9 cellular contexts compared by ENCODE assay signal in genomic region chr6:52663120-52663934, GRCh38. TPM values are rescaled to one million over a fixed set of nuclear protein-coding genes. Genes with fewer than 3 reads are reported as not detected.
DNase-seq lines count a peak whose midpoint lies in the region; ATAC-seq, FAIRE-seq and TF ChIP-seq lines count a peak whose summit lies in the region.
"Had no signal": no experiment of that assay in that cellular context is flagged by ENCODE, and none has a peak within 500 bp of the region (broad histone marks: within the 10 kb centered on the region; RNA-seq: fewer than 3 reads in every experiment).

No MANE protein-coding gene starts in this region.

- ATAC-seq in GM21576 (IDR thresholded peaks at IDR 0.05; ENCODE audit: unreplicated experiment) (peak; percentile 36), HG03457 (IDR thresholded peaks at IDR 0.05; ENCODE audit: unreplicated experiment) (no peak)

- no peak overlapping the region for H3K27ac Mint-ChIP-seq in osteocyte (ENCODE audit: unreplicated experiment)

- peaks cover 7% of the 10 kb centered on the region for H3K4me1 Mint-ChIP-seq in osteocyte (ENCODE audit: unreplicated experiment)

- H3K4me2 ChIP-seq in Karpas-422 (ENCODE audit: low read depth, low read length, poor library complexity, severe bottlenecking): peak overlapping the region; percentile 98

- H3K4me3 ChIP-seq in Karpas-422 (ENCODE audit: low read length): peak overlapping the region; percentile 79

- DNase-seq in D721Med (ENCODE audit: insufficient read length, low spot score): peak; percentile 22
- peak; percentile 86 for DNase-seq in Karpas-422
- DNase-seq in RPMI8226: peak; percentile 71
- peak; percentile 27 for DNase-seq in activated gamma-delta T cell treated with anti-CD3 and anti-CD28 coated beads, Interleukin-2, amount 50 U/mL, for 16 hours (ENCODE audit: low read depth)
- peak; percentile 77 for DNase-seq in glomerular visceral epithelial cell (ENCODE audit: extremely low spot score)
- no peak for DNase-seq in osteocyte (ENCODE audit: extremely low spot score, unreplicated experiment)

- no peaks in the 10 kb centered on the region for H4K20me1 ChIP-seq in Karpas-422 (ENCODE audit: insufficient read depth, low read depth, low read length)

- H3K9me3 Mint-ChIP-seq in osteocyte (ENCODE audit: unreplicated experiment): no peaks in the 10 kb centered on the region

- H3K9me2 ChIP-seq in Karpas-422 (replicated peaks; ENCODE audit: insufficient read depth, low read length): no peaks in the 10 kb centered on the region

- no peak overlapping the region for H3K4me3 Mint-ChIP-seq in osteocyte (ENCODE audit: unreplicated experiment)

- H2AFZ ChIP-seq in Karpas-422 (ENCODE audit: low read length): peak overlapping the region; percentile 89

- FAIRE-seq in D721Med (lab: Jason Lieb, UNC): no peak
- FAIRE-seq: colon had no signal

- H3K36me3 ChIP-seq in Karpas-422 (ENCODE audit: insufficient read depth, low read length): no peaks in the 10 kb centered on the region

- H3K79me2 ChIP-seq in Karpas-422 (ENCODE audit: low read length): no peaks in the 10 kb centered on the region

- H3K9me3 ChIP-seq in Karpas-422 (ENCODE audit: low read length): no peaks in the 10 kb centered on the region

- H3K9ac ChIP-seq in Karpas-422 (ENCODE audit: low read length): peak overlapping the region; percentile 79

- no peak overlapping the region for H3K27ac ChIP-seq in Karpas-422 (ENCODE audit: low read length)

- H3K36me3 Mint-ChIP-seq in osteocyte (ENCODE audit: unreplicated experiment): peaks cover 4% of the 10 kb centered on the region

- no peaks in the 10 kb centered on the region for H3K27me3 ChIP-seq in Karpas-422 (ENCODE audit: low read length)

- H3K27me3 Mint-ChIP-seq in osteocyte (ENCODE audit: unreplicated experiment): no peaks in the 10 kb centered on the region

- TF ChIP-seq CTCF in D721Med (IDR thresholded peaks at IDR 0.05; ENCODE audit: insufficient read depth, missing control alignments): peak; percentile 88
- peak; percentile 87 for TF ChIP-seq CTCF in osteocyte (IDR thresholded peaks at IDR 0.05)

- H3K4me1 ChIP-seq in Karpas-422 (ENCODE audit: low read length): peaks cover 54% of the 10 kb centered on the region

RNA-seq across cellular contexts. Expression of gene TMEM14A, which starts 7.6 kb away (rescaled TPM):
- total RNA-seq in Karpas-422 (2014; rRNA removed; shearing (Covaris generic); ENCODE audit: low replicate concordance): 23.7 and 61.3 TPM in 2 replicates
- 20.4 and 21.5 TPM in 2 replicates for total RNA-seq in osteocyte
